In genomic region chr9:137194388-137194787, GRCh38 we compare ENCODE assay signal across 11 cellular contexts. TPM values are rescaled to one million over a fixed set of nuclear protein-coding genes. Genes with fewer than 3 reads are reported as not detected.
DNase-seq lines count a peak whose midpoint lies in the region; ATAC-seq and TF ChIP-seq lines count a peak whose summit lies in the region.
"Had no signal": no experiment of that assay in that cellular context is flagged by ENCODE, and none has a peak within 500 bp of the region (broad histone marks: within the 10 kb centered on the region; RNA-seq: fewer than 3 reads in every experiment).

No MANE protein-coding gene starts in this region.

- H3K27me3 Mint-ChIP-seq in activated T-cell treated with anti-CD3 and anti-CD28 coated beads, Interleukin-2, amount 50 U/mL, for 4 hours (ENCODE audit: low read depth): no peaks in the 10 kb centered on the region
- H3K27me3 Mint-ChIP-seq: activated CD4-positive, alpha-beta memory T cell treated with anti-CD3 and anti-CD28 coated beads, Interleukin-2, amount 10 ng/mL, durations not matched to agents 7 days and 5 days; activated naive CD4-positive, alpha-beta T cell treated with anti-CD3 and anti-CD28 coated beads, Interleukin-2, amount 50 U/mL, for 24 hours had no signal

- no peak for TF ChIP-seq POLR2A in stomach (IDR thresholded peaks at IDR 0.05)

- peak overlapping the region; percentile 78 to 97 (median 86) for H3K27ac ChIP-seq in stomach

- no peaks in the 10 kb centered on the region for H3K27me3 ChIP-seq in stomach

- H3K4me3 Mint-ChIP-seq in activated T-cell treated with anti-CD3 and anti-CD28 coated beads, Interleukin-2, amount 50 U/mL, for 4 hours: no peak overlapping the region
- H3K4me3 Mint-ChIP-seq: activated CD4-positive, alpha-beta memory T cell treated with anti-CD3 and anti-CD28 coated beads, Interleukin-2, amount 10 ng/mL, durations not matched to agents 7 days and 5 days; activated naive CD4-positive, alpha-beta T cell treated with anti-CD3 and anti-CD28 coated beads, Interleukin-2, amount 50 U/mL, for 24 hours; stimulated activated effector memory CD8-positive, alpha-beta T cell treated with anti-CD3 and anti-CD28 coated beads, Interleukin-12 subunit alpha, Interleukin-12 subunit beta, amount 100 ng/mL, for 72 hours had no signal

- H3K4me3 ChIP-seq in stomach: peak overlapping the region in 3 of 4 donors; percentile 6 to 78 (median 67)

- peaks cover 15 to 31% (median 29%) of the 10 kb centered on the region in 4 donors for H3K36me3 ChIP-seq in stomach

- intact Hi-C loops in stomach (cut with DNase I; ENCODE audit: low total_unique reads): no loop called here

- TF ChIP-seq CTCF in stomach (IDR thresholded peaks at IDR 0.05): no peak

- DNase-seq in NCI-H524 (lab: John Stamatoyannopoulos, UW) (peak; percentile 42 to 80), NCI-H524 treated with DMSO at 0.1 percent for 48 hours (lab: John Stamatoyannopoulos, UW) (no peak), glomerular visceral epithelial cell (ENCODE audit: extremely low spot score) (peak; percentile 33), stomach (peak; percentile 93), NCI-H1092 (lab: John Stamatoyannopoulos, UW) (no peak)
- DNase-seq in activated T-cell treated with anti-CD3 and anti-CD28 coated beads, Interleukin-2, amount 50 U/mL, for 4 hours: no peak
- DNase-seq: activated CD4-positive, alpha-beta memory T cell treated with anti-CD3 and anti-CD28 coated beads, Interleukin-2, amount 10 ng/mL, durations not matched to agents 7 days and 5 days; MM.1S; stimulated activated CD4-positive, alpha-beta T cell treated with anti-CD3 and anti-CD28 coated beads, Interleukin-12 subunit alpha, Interleukin-12 subunit beta, amount 100 ng/mL, for 4 hours had no signal

- no peak for TF ChIP-seq EP300 in stomach (IDR thresholded peaks at IDR 0.05)

- no peak for ATAC-seq in activated T-cell treated with anti-CD3 and anti-CD28 coated beads, Interleukin-2, amount 50 U/mL, for 4 hours
- ATAC-seq: stimulated activated effector memory CD8-positive, alpha-beta T cell treated with anti-CD3 and anti-CD28 coated beads, Interleukin-12 subunit alpha, Interleukin-12 subunit beta, amount 100 ng/mL, for 72 hours had no signal

- H3K4me1 Mint-ChIP-seq in activated T-cell treated with anti-CD3 and anti-CD28 coated beads, Interleukin-2, amount 50 U/mL, for 4 hours (ENCODE audit: low read depth): peaks cover 10% of the 10 kb centered on the region

- no peaks in the 10 kb centered on the region for H3K9me3 Mint-ChIP-seq in activated T-cell treated with anti-CD3 and anti-CD28 coated beads, Interleukin-2, amount 50 U/mL, for 4 hours
- H3K9me3 Mint-ChIP-seq: activated CD4-positive, alpha-beta memory T cell treated with anti-CD3 and anti-CD28 coated beads, Interleukin-2, amount 10 ng/mL, durations not matched to agents 7 days and 5 days; activated naive CD4-positive, alpha-beta T cell treated with anti-CD3 and anti-CD28 coated beads, Interleukin-2, amount 50 U/mL, for 24 hours; stimulated activated effector memory CD8-positive, alpha-beta T cell treated with anti-CD3 and anti-CD28 coated beads, Interleukin-12 subunit alpha, Interleukin-12 subunit beta, amount 100 ng/mL, for 72 hours had no signal

- peaks cover 56 to 99% (median 93%) of the 10 kb centered on the region in 4 donors for H3K4me1 ChIP-seq in stomach

- WGBS in stomach, 5 donors: 23 to 37% (median 33%) methylated on average over 3 to 16 of the region's 16 CpGs

- no peaks in the 10 kb centered on the region for H3K9me3 ChIP-seq in stomach

- H3K36me3 Mint-ChIP-seq in activated T-cell treated with anti-CD3 and anti-CD28 coated beads, Interleukin-2, amount 50 U/mL, for 4 hours (ENCODE audit: insufficient read depth): peaks cover 2% of the 10 kb centered on the region
- H3K36me3 Mint-ChIP-seq: activated naive CD4-positive, alpha-beta T cell treated with anti-CD3 and anti-CD28 coated beads, Interleukin-2, amount 50 U/mL, for 24 hours had no signal

RNA-seq across cellular contexts. Expression of gene SSNA1, which starts 5.9 kb away (rescaled TPM):
- 100 to 1,000 TPM in 2 of 5 donors, 10 to 100 TPM in 3; 28.1 to 154 (median 81.4) TPM for total RNA-seq in stomach
- 100 to 1,000 TPM; 118 to 146 (median 135) TPM for polyA plus RNA-seq in stomach
- 100 to 1,000 TPM; 144 to 156 (median 150) TPM for total RNA-seq in activated T-cell treated with anti-CD3 and anti-CD28 coated beads, Interleukin-2, amount 50 U/mL, for 4 hours

RNA-seq across cellular contexts. Expression of gene ANAPC2, which starts 6.0 kb away (rescaled TPM):
- total RNA-seq in stomach: 100 to 1,000 TPM in 1 of 5 donors, 10 to 100 TPM in 4; 35.8 to 147 (median 42.9) TPM
- polyA plus RNA-seq in stomach: 10 to 100 TPM; 26.1 to 45.0 (median 40.7) TPM
- 10 to 100 TPM; 71.9 to 86.3 (median 73.3) TPM for total RNA-seq in activated T-cell treated with anti-CD3 and anti-CD28 coated beads, Interleukin-2, amount 50 U/mL, for 4 hours

RNA-seq across cellular contexts. Expression of gene TPRN, which starts 6.2 kb away (rescaled TPM):
- 100 to 1,000 TPM in 1 of 5 donors, 10 to 100 TPM in 3, 1 to 10 TPM in 1; 8.8 to 161 (median 25.0) TPM for total RNA-seq in stomach
- 10 to 100 TPM; 23.5 to 36.9 (median 24.3) TPM for polyA plus RNA-seq in stomach
- total RNA-seq in activated T-cell treated with anti-CD3 and anti-CD28 coated beads, Interleukin-2, amount 50 U/mL, for 4 hours: 10 to 100 TPM; 15.4 to 15.6 (median 15.5) TPM

RNA-seq across cellular contexts. Expression of gene TMEM203, which starts 11.1 kb away (rescaled TPM):
- 10 to 100 TPM; 20.6 to 33.5 (median 28.0) TPM for total RNA-seq in stomach
- 10 to 100 TPM; 29.3 to 37.0 (median 35.6) TPM for polyA plus RNA-seq in stomach
- 10 to 100 TPM; 42.3 to 45.1 (median 44.4) TPM for total RNA-seq in activated T-cell treated with anti-CD3 and anti-CD28 coated beads, Interleukin-2, amount 50 U/mL, for 4 hours

RNA-seq across cellular contexts. Expression of gene NDOR1, which starts 11.1 kb away (rescaled TPM):
- total RNA-seq in stomach: 100 to 1,000 TPM in 1 of 5 donors, 10 to 100 TPM in 2, 1 to 10 TPM in 1, under 1 TPM in 1; 0.89 to 105 (median 15.5) TPM
- 1 to 10 TPM; 4.6 to 9.5 (median 6.4) TPM for polyA plus RNA-seq in stomach
- total RNA-seq in activated T-cell treated with anti-CD3 and anti-CD28 coated beads, Interleukin-2, amount 50 U/mL, for 4 hours: 10 to 100 TPM; 45.2 to 53.7 (median 50.5) TPM

Comparison
In these comparisons a context has a peak if more than half of its experiments do, and no peak if none do; other contexts are left out.
1. DNase-seq: peak in NCI-H524 (2 of 2), glomerular visceral epithelial cell (single experiment) and stomach (single experiment); none in NCI-H524 treated with DMSO at 0.1 percent for 48 hours (single experiment), activated T-cell treated with anti-CD3 and anti-CD28 coated beads, Interleukin-2, amount 50 U/mL, for 4 hours (single experiment) and NCI-H1092 (single experiment).